ENCODE assay signal across 23 cellular contexts in the genomic region with DNA sequence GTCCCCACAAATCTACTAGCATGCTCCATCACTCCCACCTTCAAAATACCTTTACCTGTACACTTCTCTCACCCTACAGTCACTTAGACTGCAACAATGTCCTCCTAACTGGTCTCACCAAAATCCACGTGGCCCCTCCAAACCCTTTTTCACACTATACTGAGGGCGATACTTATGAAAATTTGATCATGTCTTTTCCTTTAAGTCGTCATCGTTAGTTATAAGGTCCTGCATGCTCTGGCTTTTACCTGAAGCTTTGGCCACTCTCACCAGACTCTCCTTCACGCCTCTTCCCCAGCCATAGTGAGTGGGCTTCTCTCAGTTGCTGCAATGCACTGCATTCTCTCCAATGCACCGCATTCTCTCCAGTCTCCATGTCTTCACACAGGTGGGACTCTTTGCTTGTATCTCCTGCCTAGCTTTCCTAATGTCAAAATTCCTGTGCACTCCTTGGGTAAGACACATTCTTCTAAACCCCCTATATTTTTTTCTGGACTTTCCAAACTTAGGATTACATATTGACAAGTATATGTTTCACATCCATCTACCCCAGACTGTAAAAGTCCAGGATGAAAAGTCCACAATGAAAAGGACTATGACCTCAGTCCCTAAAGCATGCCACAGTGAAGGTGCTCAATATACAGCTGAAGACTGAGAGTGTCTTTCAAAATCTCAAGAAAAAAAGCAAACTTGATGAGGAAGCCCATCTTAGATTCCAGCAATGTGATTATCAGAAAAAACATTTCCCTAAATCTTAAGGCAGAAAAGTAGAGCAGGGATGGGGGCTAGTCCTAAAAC. TPM values are rescaled to one million over a fixed set of nuclear protein-coding genes. Genes with fewer than 3 reads are reported as not detected.
DNase-seq lines count a peak whose midpoint lies in the region; ATAC-seq and TF ChIP-seq lines count a peak whose summit lies in the region.
"Had no signal": no experiment of that assay in that cellular context is flagged by ENCODE, and none has a peak within 500 bp of the region (broad histone marks: within the 10 kb centered on the region; RNA-seq: fewer than 3 reads in every experiment).

No MANE protein-coding gene starts in this region.

- intact Hi-C loops in colonic mucosa (cut with DNase I), result no loop called here
- intact Hi-C loops in CD8-positive, alpha-beta T cell (cut with DNase I, micrococcal nuclease), result no loop called here

- no peak for ATAC-seq in CD8-positive, alpha-beta T cell
- ATAC-seq: K562, PC-3 had no signal

- H3K9me3 ChIP-seq in HEK293 (ENCODE audit: control insufficient read depth, insufficient read depth, low read depth, low read length) (no peaks in the 10 kb centered on the region), colonic mucosa (no peaks in the 10 kb centered on the region), BE2C (no peaks in the 10 kb centered on the region)
- H3K9me3 ChIP-seq in CD8-positive, alpha-beta T cell (ENCODE audit: low read length), result no peaks in the 10 kb centered on the region
- H3K9me3 ChIP-seq: MG63 had no signal

- peaks cover 44% of the 10 kb centered on the region for H3K4me1 ChIP-seq in HEK293 (ENCODE audit: control insufficient read depth, insufficient read depth, low read length)
- peaks cover 24% of the 10 kb centered on the region for H3K4me1 ChIP-seq in colonic mucosa
- no peaks in the 10 kb centered on the region for H3K4me1 ChIP-seq in CD8-positive, alpha-beta T cell (ENCODE audit: insufficient read depth, low read length)
- peaks cover under 1% of the 10 kb centered on the region for H3K4me1 ChIP-seq in BE2C

- no peak for TF ChIP-seq CTCF in HEK293 (tag by site-specific recombination; IDR thresholded peaks at IDR 0.05)
- TF ChIP-seq CTCF in colonic mucosa (IDR thresholded peaks at IDR 0.05), result no peak
- TF ChIP-seq CTCF in progenitor cell of endocrine pancreas (IDR thresholded peaks at IDR 0.05; ENCODE audit: unreplicated experiment), result no peak
- no peak for TF ChIP-seq CTCF in CD8-positive, alpha-beta T cell (IDR thresholded peaks at IDR 0.05)
- no peak for TF ChIP-seq CTCF in BE2C (IDR thresholded peaks at IDR 0.05; ENCODE audit: low read depth, low read length)

- H3K4me3 Mint-ChIP-seq in progenitor cell of endocrine pancreas (ENCODE audit: low read depth), result no peak overlapping the region
- H3K4me3 Mint-ChIP-seq in CD8-positive, alpha-beta T cell, result no peak overlapping the region
- H3K4me3 Mint-ChIP-seq: HFFc6 had no signal

- peak overlapping the region; percentile 0 for H3K27ac Mint-ChIP-seq in progenitor cell of endocrine pancreas
- H3K27ac Mint-ChIP-seq in CD8-positive, alpha-beta T cell, result no peak overlapping the region
- H3K27ac Mint-ChIP-seq: HFFc6 had no signal

- DNase-seq in colonic mucosa, result no peak
- no peak for DNase-seq in progenitor cell of endocrine pancreas (ENCODE audit: low spot score, unreplicated experiment)
- DNase-seq in CD8-positive, alpha-beta T cell, result no peak
- DNase-seq in 8988T, result no peak
- DNase-seq in activated CD8-positive, alpha-beta memory T cell treated with anti-CD3 and anti-CD28 coated beads, Interleukin-2, amount 50 U/mL, for 48 hours, result no peak
- DNase-seq in BE2C, result no peak
- DNase-seq: ACHN, H7, HFFc6, MG63, NCI-H1417, NCI-H1694 treated with DMSO at 0.1 percent for 48 hours, NCI-H2081 treated with DMSO at 0.1 percent for 48 hours, NCI-H446, NCI-H526, PC-3, RPMI8226, SHP77, SW 1271 had no signal

- peak overlapping the region in 1 of 2 donors; percentile 13 for H3K9ac ChIP-seq in colonic mucosa (ENCODE audit: low read depth in 2 of 2, low read length in 2 of 2)

- CTCF ChIA-PET in HEK293 (lab: Yijun Ruan, JAX), result no interaction called here
- CTCF ChIA-PET in CD8-positive, alpha-beta T cell (lab: Charles Lee), result no interaction called here

- H3K4me1 Mint-ChIP-seq in progenitor cell of endocrine pancreas (ENCODE audit: low read depth), result peaks cover 42% of the 10 kb centered on the region
- peaks cover 4% of the 10 kb centered on the region for H3K4me1 Mint-ChIP-seq in CD8-positive, alpha-beta T cell (ENCODE audit: low read depth)

- peaks cover 1% of the 10 kb centered on the region for H3K36me3 Mint-ChIP-seq in progenitor cell of endocrine pancreas (ENCODE audit: insufficient read depth)
- no peaks in the 10 kb centered on the region for H3K36me3 Mint-ChIP-seq in CD8-positive, alpha-beta T cell

- H3K4me3 ChIP-seq in HEK293 (ENCODE audit: low read depth, low read length) (no peak overlapping the region), colonic mucosa (no peak overlapping the region), BE2C (ENCODE audit: low read depth, low read length) (no peak overlapping the region)
- no peak overlapping the region for H3K4me3 ChIP-seq in CD8-positive, alpha-beta T cell (ENCODE audit: low read depth, low read length)
- H3K4me3 ChIP-seq: K562, MG63, SK-N-MC had no signal

- no peaks in the 10 kb centered on the region for H3K27me3 Mint-ChIP-seq in progenitor cell of endocrine pancreas
- peaks cover 5% of the 10 kb centered on the region for H3K27me3 Mint-ChIP-seq in CD8-positive, alpha-beta T cell (ENCODE audit: low read depth)

- no peaks in the 10 kb centered on the region for H3K36me3 ChIP-seq in HEK293 (ENCODE audit: control insufficient read depth in 2 of 2, insufficient read depth in 1 of 2, low read length in 2 of 2)
- no peaks in the 10 kb centered on the region for H3K36me3 ChIP-seq in colonic mucosa
- H3K36me3 ChIP-seq in CD8-positive, alpha-beta T cell (ENCODE audit: insufficient read depth, low read length), result no peaks in the 10 kb centered on the region
- H3K36me3 ChIP-seq in BE2C, result no peaks in the 10 kb centered on the region
- H3K36me3 ChIP-seq: MG63 had no signal

- H3K9me3 Mint-ChIP-seq in progenitor cell of endocrine pancreas (ENCODE audit: low read depth), result no peaks in the 10 kb centered on the region
- no peaks in the 10 kb centered on the region for H3K9me3 Mint-ChIP-seq in CD8-positive, alpha-beta T cell
- H3K9me3 Mint-ChIP-seq: HFFc6 had no signal

- H3K27me3 ChIP-seq in colonic mucosa (no peaks in the 10 kb centered on the region), BE2C (no peaks in the 10 kb centered on the region)
- no peaks in the 10 kb centered on the region for H3K27me3 ChIP-seq in CD8-positive, alpha-beta T cell (ENCODE audit: insufficient read depth, low read length)
- H3K27me3 ChIP-seq: MG63 had no signal

- no peak overlapping the region for H3K27ac ChIP-seq in HEK293 (ENCODE audit: extremely low read depth, low read depth, low read length)
- peak overlapping the region; percentile 56 for H3K27ac ChIP-seq in colonic mucosa
- no peak overlapping the region for H3K27ac ChIP-seq in CD8-positive, alpha-beta T cell (ENCODE audit: low read depth, low read length)
- H3K27ac ChIP-seq: C4-2B, SK-N-MC had no signal

- POLR2A ChIA-PET in HEK293 (lab: Yijun Ruan, JAX), result no interaction called here
- POLR2A ChIA-PET in CD8-positive, alpha-beta T cell (lab: Charles Lee), result no interaction called here

TF ChIP-seq in HEK293, 187 proteins besides CTCF, POLR2A, EP300 and RAD21:
- TF ChIP-seq PRDM1 (tag by site-specific recombination; IDR thresholded peaks at IDR 0.05), result peak; percentile 55
- no peak for TF ChIP-seq ZNF16 (tag by site-specific recombination; IDR thresholded peaks at IDR 0.05; ENCODE audit: low read depth)
TF ChIP-seq in HEK293: peak in this region for 1.

RNA-seq across cellular contexts. Expression of gene PTPRK, which starts 24.7 kb away (rescaled TPM):
- 100 to 1,000 TPM in 1 of 2 donors, 10 to 100 TPM in 1; 94.1 to 117 TPM for total RNA-seq in colonic mucosa
- total RNA-seq in progenitor cell of endocrine pancreas, result 86.2 and 93.7 TPM in 2 replicates
- total RNA-seq in CD8-positive, alpha-beta T cell, result 10 to 100 TPM; 17.2 to 18.6 TPM
- 7.5 TPM for polyA plus RNA-seq in BE2C (2012; ENCODE audit: insufficient read depth, insufficient read length, low read depth)
- polyA plus RNA-seq: K562 had no signal
